ENCODE assay signal across 8 cellular contexts in genomic region chrX:21926527-21927278, GRCh38. TPM values are rescaled to one million over a fixed set of nuclear protein-coding genes. Genes with fewer than 3 reads are reported as not detected.
DNase-seq lines count a peak whose midpoint lies in the region; FAIRE-seq and TF ChIP-seq lines count a peak whose summit lies in the region.

No MANE protein-coding gene starts in this region.

- H3K36me3 Mint-ChIP-seq in MCF 10A (ENCODE audit: insufficient read depth, unreplicated experiment) (no peaks in the 10 kb centered on the region), astrocyte (ENCODE audit: low read depth, unreplicated experiment) (no peaks in the 10 kb centered on the region)

- intact Hi-C loops in MCF 10A (cut with micrococcal nuclease), result loop anchor here (1.0 kb wide), 1 partner anchor 17 kb away; no protein-coding TSS in a partner anchor
- intact Hi-C loops in breast epithelium (cut with DNase I; ENCODE audit: low total_unique reads), result no loop called here

- peak overlapping the region; percentile 52 for H3K4me3 Mint-ChIP-seq in MCF 10A (ENCODE audit: unreplicated experiment)
- H3K4me3 Mint-ChIP-seq in astrocyte (ENCODE audit: unreplicated experiment), result no peak overlapping the region

- H3K27me3 ChIP-seq in breast epithelium (peaks cover 0 to 11% of the 10 kb centered on the region in 2 donors), HUES48 (ENCODE audit: control insufficient read depth, insufficient read depth, low read length) (no peaks in the 10 kb centered on the region), astrocyte (ENCODE audit: insufficient read depth, low read length) (no peaks in the 10 kb centered on the region)

- CTCF ChIA-PET in MCF 10A (lab: Yijun Ruan, JAX), result interaction anchor here (0.8 to 1.3 kb wide), 2 partner anchors 20 to 161 kb away, joined by 3 to 4 read pairs; no protein-coding TSS in a partner anchor

- TF ChIP-seq CTCF in MCF 10A (IDR thresholded peaks at IDR 0.05; ENCODE audit: unreplicated experiment) (no peak), breast epithelium (IDR thresholded peaks at IDR 0.05) (no peak), astrocyte (IDR thresholded peaks at IDR 0.05; ENCODE audit: insufficient read depth, low read depth, low read length) (no peak)

- H3K4me2 ChIP-seq in astrocyte (ENCODE audit: low read length), result peak overlapping the region; percentile 68

- peak overlapping the region; percentile 7; the same call in 1 of the 2 replicates for H3K9ac ChIP-seq in HUES48 (ENCODE audit: low read depth, low read length)
- H3K9ac ChIP-seq in astrocyte (ENCODE audit: low read length), result peak overlapping the region; percentile 67

- TF ChIP-seq POLR2A in breast epithelium (IDR thresholded peaks at IDR 0.05), result no peak

- DNase-seq in MCF 10A (ENCODE audit: unreplicated experiment) (peak; percentile 94), breast epithelium (ENCODE audit: low spot score in 2 of 2) (no peak), astrocyte (ENCODE audit: low read depth) (peak; percentile 95), cortex of kidney (lab: John Stamatoyannopoulos, UW) (no peak), NCI-H510A (lab: John Stamatoyannopoulos, UW) (no peak), DMS79 (lab: John Stamatoyannopoulos, UW) (no peak)

- H3K27ac Mint-ChIP-seq in MCF 10A (ENCODE audit: low read depth, unreplicated experiment) (peak overlapping the region; percentile 78), astrocyte (ENCODE audit: unreplicated experiment) (peak overlapping the region; percentile 97)

- H3K9me3 Mint-ChIP-seq in MCF 10A (ENCODE audit: unreplicated experiment), result no peaks in the 10 kb centered on the region
- H3K9me3 Mint-ChIP-seq in astrocyte (ENCODE audit: unreplicated experiment), result no peaks in the 10 kb centered on the region

- peaks cover 16% of the 10 kb centered on the region for H3K27me3 Mint-ChIP-seq in MCF 10A (ENCODE audit: insufficient read depth, unreplicated experiment)
- no peaks in the 10 kb centered on the region for H3K27me3 Mint-ChIP-seq in astrocyte (ENCODE audit: low read depth, unreplicated experiment)

- no peaks in the 10 kb centered on the region for H3K9me3 ChIP-seq in breast epithelium
- no peaks in the 10 kb centered on the region for H3K9me3 ChIP-seq in HUES48 (ENCODE audit: control insufficient read depth, insufficient read depth, low read length)
- no peaks in the 10 kb centered on the region for H3K9me3 ChIP-seq in astrocyte (ENCODE audit: insufficient read depth, low read depth, low read length)
- no peaks in the 10 kb centered on the region for H3K9me3 ChIP-seq in mesodermal cell (ENCODE audit: control insufficient read depth, low read length)

- POLR2A ChIA-PET in MCF 10A (lab: Yijun Ruan, JAX), result interaction anchor here (0.6 to 2.4 kb wide), 6 partner anchors 15 to 1975 kb away, joined by 3 to 29 read pairs (median 8); partner anchors contain the start of genes MBTPS2 and SMS

- H3K27ac ChIP-seq in breast epithelium (no peak overlapping the region), HUES48 (ENCODE audit: low read depth, low read length) (peak overlapping the region; percentile 83), astrocyte (ENCODE audit: low read depth, low read length) (peak overlapping the region; percentile 87), mesodermal cell (ENCODE audit: low read depth, low read length, severe bottlenecking) (peak overlapping the region; percentile 95)

- no peaks in the 10 kb centered on the region for H4K20me1 ChIP-seq in astrocyte (ENCODE audit: insufficient read depth, low read length)

- H3K4me3 ChIP-seq in breast epithelium (no peak overlapping the region), HUES48 (ENCODE audit: low read depth, low read length) (no peak overlapping the region; the same call in 1 of the 2 replicates), astrocyte (ENCODE audit: insufficient read depth, low read depth, low read length) (no peak overlapping the region), mesodermal cell (ENCODE audit: extremely low read depth, insufficient read depth, low read length, poor library complexity, severe bottlenecking) (no peak overlapping the region)

- no peaks in the 10 kb centered on the region for H3K36me3 ChIP-seq in breast epithelium
- no peaks in the 10 kb centered on the region for H3K36me3 ChIP-seq in HUES48 (ENCODE audit: control insufficient read depth, insufficient read depth, low read length)
- no peaks in the 10 kb centered on the region for H3K36me3 ChIP-seq in astrocyte (ENCODE audit: insufficient read depth, low read length)
- no peaks in the 10 kb centered on the region for H3K36me3 ChIP-seq in mesodermal cell (ENCODE audit: control insufficient read depth, insufficient read depth, low read length)

- H3K4me1 ChIP-seq in breast epithelium, result no peaks in the 10 kb centered on the region
- peaks cover 25% of the 10 kb centered on the region for H3K4me1 ChIP-seq in HUES48 (ENCODE audit: control insufficient read depth, insufficient read depth, low read length)
- H3K4me1 ChIP-seq in astrocyte (ENCODE audit: insufficient read depth, low read length), result peaks cover 8% of the 10 kb centered on the region
- H3K4me1 ChIP-seq in mesodermal cell (ENCODE audit: control insufficient read depth, insufficient read depth, low read length, poor library complexity, severe bottlenecking), result peaks cover 4% of the 10 kb centered on the region

- peak; percentile 100 for FAIRE-seq in astrocyte (lab: Jason Lieb, UNC)

- no peak overlapping the region for H2AFZ ChIP-seq in astrocyte (ENCODE audit: low read depth, low read length)

- H3K4me1 Mint-ChIP-seq in MCF 10A (ENCODE audit: insufficient read depth, unreplicated experiment) (peaks cover 12% of the 10 kb centered on the region), astrocyte (ENCODE audit: low read depth, unreplicated experiment) (peaks cover 20% of the 10 kb centered on the region)

- no peaks in the 10 kb centered on the region for H3K79me2 ChIP-seq in astrocyte (ENCODE audit: insufficient read depth, low read length)

- no CpG with 5 or more reads among the region's 6 CpGs for WGBS in mesodermal cell (ENCODE audit: insufficient coverage in 2 of 2), 2 experiments

- BruUV-seq in MCF 10A (replicated peaks; lab: Mats Ljungman, UMichigan), result no TSS peak

RNA-seq across cellular contexts. Expression of gene SMS, which starts 13.8 kb away (rescaled TPM):
- 160 and 181 TPM in 2 replicates for total RNA-seq in MCF 10A (2022)
- 10 to 100 TPM; 43.6 to 64.7 (median 44.5) TPM for total RNA-seq in breast epithelium
- total RNA-seq in astrocyte, result 134 and 187 TPM in 2 replicates
- polyA plus RNA-seq in mesodermal cell (2013, experiment 1 of 2), result 141 TPM
- 153 TPM for polyA plus RNA-seq in mesodermal cell (2013, experiment 2 of 2)

Comparison
In these comparisons a context has a peak if more than half of its experiments do, and no peak if none do; other contexts are left out.
1. DNase-seq: peak in MCF 10A (single experiment) and astrocyte (single experiment); none in breast epithelium (0 of 2), cortex of kidney (single experiment), NCI-H510A (single experiment) and DMS79 (single experiment).
2. H3K27ac ChIP-seq: peak in HUES48 (single experiment), astrocyte (single experiment) and mesodermal cell (single experiment); none in breast epithelium (0 of 2).